In genomic region chr1:93681549-93682412, GRCh38 we compare ENCODE assay signal across 8 cellular contexts. TPM values are rescaled to one million over a fixed set of nuclear protein-coding genes. Genes with fewer than 3 reads are reported as not detected.
DNase-seq lines count a peak whose midpoint lies in the region; ATAC-seq and TF ChIP-seq lines count a peak whose summit lies in the region.

Gene BCAR3 (minus strand): TSS chr1:93681837. CDS start chr1:93674930, 6,907 bp downstream.

- H3K36me3 ChIP-seq in ovary, result no peaks in the 10 kb centered on the region

- TF ChIP-seq EP300 in ovary (IDR thresholded peaks at IDR 0.05), result no peak

- no peaks in the 10 kb centered on the region for H3K27me3 ChIP-seq in ovary

- peaks cover 0 to 4% (median 0%) of the 10 kb centered on the region in 7 donors for H3K9me3 Mint-ChIP-seq in CD14-positive monocyte

- H3K4me1 ChIP-seq in ovary (ENCODE audit: insufficient read depth), result peaks cover 7% of the 10 kb centered on the region

- TF ChIP-seq CTCF in CD14-positive monocyte (IDR thresholded peaks at IDR 0.05) (no peak), ovary (IDR thresholded peaks at IDR 0.05) (peak in 2 of 3 donors; percentile 36 to 51)

- H3K27ac Mint-ChIP-seq in CD14-positive monocyte, result peak within 1 kb of the TSS in 1 of 7 donors; percentile 78

- 3% methylated on average over 62 to 75 of the region's 75 CpGs for WGBS in adipose tissue, 3 donors
- WGBS in ovary, 3 donors, result 3 to 9% (median 7%) methylated on average over 35 to 75 of the region's 75 CpGs

- peak; percentile 30 for TF ChIP-seq POLR2A in GM18526 (IDR thresholded peaks at IDR 0.05; ENCODE audit: extremely low read depth, insufficient read length)
- peak; percentile 43 for TF ChIP-seq POLR2A in ovary (IDR thresholded peaks at IDR 0.05)

- DNase-seq in CD14-positive monocyte (ENCODE audit: low spot score) (no peak), NCI-H2227 treated with DMSO at 0.1 percent for 48 hours (lab: John Stamatoyannopoulos, UW) (peak; percentile 53), cardiac septum (ENCODE audit: low spot score) (peak; percentile 83), ovary (peak; percentile 69 to 84 (median 76))

- peak within 1 kb of the TSS; percentile 60 for H3K27ac ChIP-seq in adipose tissue (ENCODE audit: low read depth, low read length)
- peak within 1 kb of the TSS; percentile 72 to 90 for H3K27ac ChIP-seq in ovary

- peak within 1 kb of the TSS; percentile 70 for H3K4me3 ChIP-seq in ovary

- H3K9me3 ChIP-seq in ovary, result no peaks in the 10 kb centered on the region

- peak; percentile 48 for ATAC-seq in HG02970 (IDR thresholded peaks at IDR 0.05; ENCODE audit: low FRiP score, unreplicated experiment)
- ATAC-seq in HG03571 (IDR thresholded peaks at IDR 0.05; ENCODE audit: unreplicated experiment), result no peak

- H3K36me3 Mint-ChIP-seq in CD14-positive monocyte, result peaks cover 3 to 12% of the 10 kb centered on the region in 2 donors

- intact Hi-C loops in CD14-positive monocyte (cut with micrococcal nuclease) (no loop called here), cardiac septum (cut with DNase I) (loop anchor here (2.0 to 5.0 kb wide), 2 partner anchors 53 to 131 kb away; no protein-coding TSS in a partner anchor), ovary (cut with DNase I) (loop anchor here in 2 of 4 donors (2.0 to 5.0 kb wide), 2 partner anchors 39 to 51 kb away; no protein-coding TSS in a partner anchor)

- H3K4me3 Mint-ChIP-seq in CD14-positive monocyte, result peak within 1 kb of the TSS; percentile 90 to 98

- peaks cover 33 to 49% (median 41%) of the 10 kb centered on the region in 3 donors for H3K27me3 Mint-ChIP-seq in CD14-positive monocyte (ENCODE audit: low read depth in 3 of 3)

- H3K4me1 Mint-ChIP-seq in CD14-positive monocyte, result peaks cover 15% of the 10 kb centered on the region

RNA-seq across cellular contexts. Expression of gene BCAR3, which starts in this region (rescaled TPM):
- polyA plus RNA-seq in CD14-positive monocyte (under 1 TPM in 1 of 2 donors, not detected in 1; 0.05 TPM), adipose tissue (10 to 100 TPM in 2 of 3 donors, 1 to 10 TPM in 1; 5.3 to 28.9 (median 14.8) TPM), ovary (10 to 100 TPM; 14.7 to 23.0 TPM)
- total RNA-seq in cardiac septum (6.9 TPM), ovary (10 to 100 TPM; 13.8 to 30.8 (median 17.5) TPM)

Comparison
In these comparisons a context has a peak if more than half of its experiments do, and no peak if none do; other contexts are left out.
1. RNA of gene BCAR3 (polyA plus RNA-seq): 14.7 to 23.0 TPM in ovary and 5.3 to 28.9 TPM in adipose tissue; 0.05 TPM in CD14-positive monocyte; every median in the first group is over 4 times any median in the second.